11 cellular contexts compared by ENCODE assay signal in genomic region chr1:44696789-44697188, GRCh38. TPM values are rescaled to one million over a fixed set of nuclear protein-coding genes. Genes with fewer than 3 reads are reported as not detected.
A peak's percentile ranks its signal among the peaks of the same experiment; 100 is the strongest.
DNase-seq lines count a peak whose midpoint lies in the region; ATAC-seq and TF ChIP-seq lines count a peak whose summit lies in the region.
"Had no signal": no experiment of that assay in that cellular context is flagged by ENCODE, and none has a peak within 500 bp of the region (broad histone marks: within the 10 kb centered on the region; RNA-seq: fewer than 3 reads in every experiment).

No MANE protein-coding gene starts in this region.

- no peak overlapping the region for H3K4me3 Mint-ChIP-seq in Caco-2 (ENCODE audit: unreplicated experiment)

- POLR2A ChIA-PET in Caco-2 (lab: Charles Lee): no interaction called here

- peak overlapping the region; percentile 71 for H2AFZ ChIP-seq in OCI-LY3 (ENCODE audit: low read depth, low read length)

- no peak overlapping the region for H3K9ac ChIP-seq in OCI-LY3 (ENCODE audit: low read length)

- H3K9me3 ChIP-seq in OCI-LY3 (ENCODE audit: insufficient read depth, low read length) (no peaks in the 10 kb centered on the region), Caco-2 (no peaks in the 10 kb centered on the region)
- H3K9me3 ChIP-seq: tibial artery had no signal

- no TSS peak for BruUV-seq in Caco-2 (replicated peaks; lab: Mats Ljungman, UMichigan)

- intact Hi-C loops in Caco-2 (cut with micrococcal nuclease; ENCODE audit: unreplicated experiment): no loop called here

- H3K4me2 ChIP-seq in OCI-LY3 (ENCODE audit: low read length): peak overlapping the region; percentile 26

- H3K27me3 ChIP-seq in OCI-LY3 (ENCODE audit: low read depth, low read length) (no peaks in the 10 kb centered on the region), Caco-2 (replicated peaks; ENCODE audit: control insufficient read depth, insufficient read depth, low read length) (no peaks in the 10 kb centered on the region)
- H3K27me3 ChIP-seq: tibial artery had no signal

- peak overlapping the region; percentile 20; the same call in 1 of the 2 replicates for H3K27ac ChIP-seq in OCI-LY3 (ENCODE audit: low read length)
- H3K27ac ChIP-seq: tibial artery had no signal

- H3K27ac Mint-ChIP-seq in Caco-2 (ENCODE audit: unreplicated experiment): no peak overlapping the region

- no peaks in the 10 kb centered on the region for H3K36me3 ChIP-seq in OCI-LY3 (replicated peaks; ENCODE audit: low read depth, low read length)
- H3K36me3 ChIP-seq in Caco-2 (ENCODE audit: control insufficient read depth, insufficient read depth, low read length): no peaks in the 10 kb centered on the region
- H3K36me3 ChIP-seq: tibial artery had no signal

- no peaks in the 10 kb centered on the region for H4K20me1 ChIP-seq in OCI-LY3 (ENCODE audit: insufficient read depth, low read length)

- peak overlapping the region; percentile 19; the same call in 1 of the 2 replicates for H3K4me3 ChIP-seq in OCI-LY3 (ENCODE audit: low read length)
- H3K4me3 ChIP-seq in Caco-2 (ENCODE audit: low read depth, low read length): no peak overlapping the region
- H3K4me3 ChIP-seq: tibial artery had no signal

- H3K36me3 Mint-ChIP-seq in Caco-2 (ENCODE audit: insufficient read depth, unreplicated experiment): peaks cover 4% of the 10 kb centered on the region

- TF ChIP-seq CTCF in OCI-LY3 (IDR thresholded peaks at IDR 0.05; ENCODE audit: low read depth, low read length) (no peak), Caco-2 (IDR thresholded peaks at IDR 0.05; ENCODE audit: insufficient read depth in 1 of 2, low read depth in 1 of 2, low read length in 1 of 2, severe bottlenecking in 1 of 2, unreplicated experiment in 1 of 2) (no peak)

- peaks cover 7% of the 10 kb centered on the region for H3K4me1 Mint-ChIP-seq in Caco-2 (ENCODE audit: low read depth, unreplicated experiment)

- H3K4me1 ChIP-seq in OCI-LY3 (ENCODE audit: low read length): peaks cover 32% of the 10 kb centered on the region
- H3K4me1 ChIP-seq in Caco-2: peaks cover 10% of the 10 kb centered on the region
- H3K4me1 ChIP-seq: tibial artery had no signal

- CTCF ChIA-PET in Caco-2 (lab: Charles Lee): no interaction called here

- H3K79me2 ChIP-seq in OCI-LY3 (ENCODE audit: low read length): no peaks in the 10 kb centered on the region

- no peaks in the 10 kb centered on the region for H3K9me3 Mint-ChIP-seq in Caco-2 (ENCODE audit: unreplicated experiment)

- peaks cover 4% of the 10 kb centered on the region for H3K27me3 Mint-ChIP-seq in Caco-2 (ENCODE audit: insufficient read depth, unreplicated experiment)

- peak; percentile 34 for DNase-seq in activated naive CD4-positive, alpha-beta T cell treated with anti-CD3 and anti-CD28 coated beads, Interleukin-2, amount 50 U/mL, for 16 hours
- DNase-seq in stimulated activated CD4-positive, alpha-beta T cell treated with anti-CD3 and anti-CD28 coated beads, Interleukin-4, amount 100 ng/mL, for 24 hours: peak; percentile 18
- DNase-seq in Caco-2 (no peak), DMS79 treated with DMSO at 0.1 percent for 48 hours (lab: John Stamatoyannopoulos, UW) (no peak), HuH-7 (ENCODE audit: low spot score) (no peak)
- DNase-seq: NCI-H1694, right cardiac atrium had no signal

- ATAC-seq in GM21423 (IDR thresholded peaks at IDR 0.05; ENCODE audit: unreplicated experiment) (peak; percentile 43), HG02852 (IDR thresholded peaks at IDR 0.05; ENCODE audit: unreplicated experiment) (no peak)

RNA-seq across cellular contexts. Expression of gene ARMH1, which starts 22.3 kb away (rescaled TPM):
- 0.37 TPM in 1 of 2 replicates, not detected in the other for total RNA-seq in Caco-2 (2022)

RNA-seq across cellular contexts. Expression of gene TMEM53, which starts 22.5 kb away (rescaled TPM):
- 3.5 and 4.4 TPM in 2 replicates for total RNA-seq in Caco-2 (2022)

RNA-seq across cellular contexts. Expression of gene RNU5D-1, which starts 34.2 kb away (rescaled TPM):
- total RNA-seq in Caco-2 (2022): 16.3 TPM in 1 of 2 replicates, not detected in the other
- total RNA-seq: right cardiac atrium had no signal

RNA-seq across cellular contexts. Expression of gene KIF2C, which starts 42.8 kb away (rescaled TPM):
- 61.0 and 63.2 TPM in 2 replicates for total RNA-seq in Caco-2 (2022)

Comparison
In these comparisons a context has a peak if more than half of its experiments do, and no peak if none do; other contexts are left out.
1. DNase-seq: peak in activated naive CD4-positive, alpha-beta T cell treated with anti-CD3 and anti-CD28 coated beads, Interleukin-2, amount 50 U/mL, for 16 hours (single experiment) and stimulated activated CD4-positive, alpha-beta T cell treated with anti-CD3 and anti-CD28 coated beads, Interleukin-4, amount 100 ng/mL, for 24 hours (single experiment); none in Caco-2 (0 of 2), DMS79 treated with DMSO at 0.1 percent for 48 hours (single experiment) and HuH-7 (single experiment).